9 cellular contexts compared by ENCODE assay signal in genomic region chr7:114415054-114415997, GRCh38. TPM values are rescaled to one million over a fixed set of nuclear protein-coding genes. Genes with fewer than 3 reads are reported as not detected.
A peak's percentile ranks its signal among the peaks of the same experiment; 100 is the strongest.
DNase-seq lines count a peak whose midpoint lies in the region; ATAC-seq and TF ChIP-seq lines count a peak whose summit lies in the region.
"Had no signal": no experiment of that assay in that cellular context is flagged by ENCODE, and none has a peak within 500 bp of the region (broad histone marks: within the 10 kb centered on the region; RNA-seq: fewer than 3 reads in every experiment).

No MANE protein-coding gene starts in this region.

- no peak overlapping the region for H3K18ac ChIP-seq in H9 (ENCODE audit: insufficient read length, low read depth, low read length)

- H3K56ac ChIP-seq in H9 (ENCODE audit: insufficient read length, low read depth, low read length), result no peak overlapping the region

- H3K36me3 ChIP-seq in left ventricle myocardium inferior (no peaks in the 10 kb centered on the region), skeletal muscle satellite cell (ENCODE audit: insufficient read depth, low read length) (no peaks in the 10 kb centered on the region)

- CTCF ChIA-PET in activated naive CD4-positive, alpha-beta T cell treated with anti-CD3 and anti-CD28 coated beads for 36 hours (lab: Charles Lee), result interaction anchor here (0.6 to 1.2 kb wide), 2 partner anchors 11 to 342 kb away, joined by 3 to 4 read pairs; no protein-coding TSS in a partner anchor

- in situ Hi-C loops in SK-MEL-5 (cut with HindIII; ENCODE audit: low pct_unique_long_range_greater_than_20kb, low sequenced_read_pairs), result no loop called here

- TF ChIP-seq CTCF in H9 (conservative IDR thresholded peaks at IDR 0.05) (no peak), left ventricle myocardium inferior (IDR thresholded peaks at IDR 0.05; ENCODE audit: borderline replicate concordance) (no peak)

- H3K23me2 ChIP-seq in H9 (ENCODE audit: insufficient read length, low read depth, low read length, poor library complexity, severe bottlenecking), result no peaks in the 10 kb centered on the region

- H3K4ac ChIP-seq in H9 (ENCODE audit: low read depth, low read length), result no peak overlapping the region

- no peak overlapping the region for H3K23ac ChIP-seq in H9 (ENCODE audit: insufficient read length, low read depth, low read length)

- DNase-seq in H9 (no peak), SK-MEL-5 (ENCODE audit: low read depth, low spot score) (peak; percentile 40), left ventricle myocardium inferior (no peak), amygdala (lab: John Stamatoyannopoulos, UW) (no peak)
- DNase-seq in activated naive CD4-positive, alpha-beta T cell treated with anti-CD3 and anti-CD28 coated beads for 36 hours, result no peak
- DNase-seq in stimulated activated CD4-positive, alpha-beta T cell treated with anti-CD3 and anti-CD28 coated beads, Interleukin-2, amount 100 ng/mL, for 48 hours, result no peak
- DNase-seq: cortex of kidney had no signal

- ATAC-seq in GM18511 (IDR thresholded peaks at IDR 0.05; ENCODE audit: unreplicated experiment), result no peak

- H2BK15ac ChIP-seq in H9 (ENCODE audit: low read depth, low read length), result no peak overlapping the region

- H3K4me1 ChIP-seq in H9 (ENCODE audit: insufficient read depth, low read length), result no peaks in the 10 kb centered on the region
- H3K4me1 ChIP-seq in left ventricle myocardium inferior, result no peaks in the 10 kb centered on the region
- H3K4me1 ChIP-seq in skeletal muscle satellite cell (ENCODE audit: control insufficient read depth, insufficient read depth, low read length), result peaks cover 25% of the 10 kb centered on the region

- H2BK12ac ChIP-seq in H9 (ENCODE audit: insufficient read length, low read depth, low read length), result no peak overlapping the region

- no peaks in the 10 kb centered on the region for H4K20me1 ChIP-seq in H9 (ENCODE audit: control insufficient read depth, insufficient read depth, insufficient read length)

- no peak overlapping the region for H2BK5ac ChIP-seq in H9 (ENCODE audit: insufficient read length, low read length)

- WGBS in H9 (ENCODE audit: extremely low coverage, insufficient read length, low lambda C conversion rate), result no CpG with 5 or more reads among the region's 14 CpGs

- H3K27me3 ChIP-seq in H9 (ENCODE audit: insufficient read depth, low read length), result no peaks in the 10 kb centered on the region
- peaks cover 5% of the 10 kb centered on the region for H3K27me3 ChIP-seq in left ventricle myocardium inferior (ENCODE audit: low read depth)
- no peaks in the 10 kb centered on the region for H3K27me3 ChIP-seq in skeletal muscle satellite cell (ENCODE audit: control insufficient read depth, insufficient read depth, low read length)

- peaks cover 0 to 5% of the 10 kb centered on the region in 2 experiments; a peak in 1 of 4 replicates for H3K4me1 Mint-ChIP-seq in H9
- H3K4me1 Mint-ChIP-seq in activated naive CD4-positive, alpha-beta T cell treated with anti-CD3 and anti-CD28 coated beads for 36 hours (ENCODE audit: low read depth), result no peaks in the 10 kb centered on the region

- no peak overlapping the region for H3K27ac ChIP-seq in H9 (ENCODE audit: insufficient read length, low read depth, low read length)
- peak overlapping the region; percentile 58 for H3K27ac ChIP-seq in left ventricle myocardium inferior (replicated peaks)

- H3K14ac ChIP-seq in H9 (ENCODE audit: insufficient read depth, low read length), result peak overlapping the region; percentile 58; the same call in 1 of the 2 replicates

- no peak overlapping the region for H3K4me3 Mint-ChIP-seq in H9
- H3K4me3 Mint-ChIP-seq in activated naive CD4-positive, alpha-beta T cell treated with anti-CD3 and anti-CD28 coated beads for 36 hours, result no peak overlapping the region

- H3K27me3 Mint-ChIP-seq in H9 (ENCODE audit: low read depth), result no peaks in the 10 kb centered on the region
- H3K27me3 Mint-ChIP-seq in activated naive CD4-positive, alpha-beta T cell treated with anti-CD3 and anti-CD28 coated beads for 36 hours (ENCODE audit: low read depth), result no peaks in the 10 kb centered on the region

- no peak overlapping the region for H2BK120ac ChIP-seq in H9 (ENCODE audit: low read depth, low read length, poor library complexity, severe bottlenecking)

- H3K79me1 ChIP-seq in H9 (ENCODE audit: insufficient read depth, low read depth, low read length, poor library complexity, severe bottlenecking), result no peaks in the 10 kb centered on the region

- H4K8ac ChIP-seq in H9 (replicated peaks; ENCODE audit: insufficient read length, low read depth, low read length), result no peak overlapping the region

- no peak overlapping the region for H4K5ac ChIP-seq in H9 (ENCODE audit: insufficient read length, low read depth, low read length)

- peak overlapping the region; percentile 53 for H3K4me2 ChIP-seq in H9 (ENCODE audit: insufficient read depth, insufficient read length, low read length)
- H3K4me2 ChIP-seq in skeletal muscle satellite cell (ENCODE audit: low read length), result peak overlapping the region; percentile 86

- H3K79me2 ChIP-seq in H9 (ENCODE audit: insufficient read depth, low read length), result no peaks in the 10 kb centered on the region

- H2AFZ ChIP-seq in H9 (ENCODE audit: low read length), result no peak overlapping the region

- H2AK5ac ChIP-seq in H9 (ENCODE audit: insufficient read length, low read length), result no peak overlapping the region

- H3K27ac Mint-ChIP-seq in H9, result no peak overlapping the region
- no peak overlapping the region for H3K27ac Mint-ChIP-seq in activated naive CD4-positive, alpha-beta T cell treated with anti-CD3 and anti-CD28 coated beads for 36 hours

- no peaks in the 10 kb centered on the region for H3K9me3 ChIP-seq in H9 (ENCODE audit: control insufficient read depth, low read depth, low read length)
- H3K9me3 ChIP-seq in left ventricle myocardium inferior (replicated peaks), result no peaks in the 10 kb centered on the region
- no peaks in the 10 kb centered on the region for H3K9me3 ChIP-seq in skeletal muscle satellite cell (replicated peaks; ENCODE audit: low read length)

- H4K91ac ChIP-seq in H9 (ENCODE audit: insufficient read length, low read depth, low read length), result no peak overlapping the region

- H3K9me3 Mint-ChIP-seq in H9, result no peaks in the 10 kb centered on the region
- no peaks in the 10 kb centered on the region for H3K9me3 Mint-ChIP-seq in activated naive CD4-positive, alpha-beta T cell treated with anti-CD3 and anti-CD28 coated beads for 36 hours

- H3K36me3 Mint-ChIP-seq in H9 (ENCODE audit: insufficient read depth in 1 of 3, low read depth in 3 of 3), result no peaks in the 10 kb centered on the region
- no peaks in the 10 kb centered on the region for H3K36me3 Mint-ChIP-seq in activated naive CD4-positive, alpha-beta T cell treated with anti-CD3 and anti-CD28 coated beads for 36 hours (ENCODE audit: low read depth)

- intact Hi-C loops in left ventricle myocardium inferior (cut with micrococcal nuclease), result no loop called here
- intact Hi-C loops in activated naive CD4-positive, alpha-beta T cell treated with anti-CD3 and anti-CD28 coated beads for 36 hours (cut with micrococcal nuclease), result no loop called here

- no peak overlapping the region for H3T11ph ChIP-seq in H9 (ENCODE audit: low read length)

- peak overlapping the region; percentile 51 for H3K4me3 ChIP-seq in left ventricle myocardium inferior
- H3K4me3 ChIP-seq in skeletal muscle satellite cell (ENCODE audit: low read length), result peak overlapping the region; percentile 67

- H2BK20ac ChIP-seq in H9 (ENCODE audit: low read depth, low read length, poor library complexity, severe bottlenecking), result no peak overlapping the region

- H3K9ac ChIP-seq in H9 (ENCODE audit: extremely low read depth, insufficient read length, low read length) (no peak overlapping the region), skeletal muscle satellite cell (ENCODE audit: low read depth, low read length) (peak overlapping the region; percentile 47)

RNA-seq across cellular contexts. Expression of gene FOXP2, which starts 0.7 kb away (rescaled TPM):
- total RNA-seq in H9 (2021) (not detected in 2 replicates), left ventricle myocardium inferior (2.1 TPM)
- total RNA-seq in SK-MEL-5 (2014; rRNA removed; shearing (Covaris generic)), result 0.05 and 0.37 TPM in 2 replicates
- 0.43 and 0.57 TPM in 2 replicates for polyA plus RNA-seq in SK-MEL-5 (2015; cell fraction: cytosol; rRNA removed)
- polyA plus RNA-seq in SK-MEL-5 (2015; cell fraction: nucleus; rRNA removed), result 0.35 and 3.1 TPM in 2 replicates
- 0.66 and 1.5 TPM in 2 replicates for total RNA-seq in skeletal muscle satellite cell (2012; rRNA removed)
- not detected for total RNA-seq in activated naive CD4-positive, alpha-beta T cell treated with anti-CD3 and anti-CD28 coated beads for 36 hours
